In genomic region chr16:22352119-22352518, GRCh38 we compare ENCODE assay signal across 2 cellular contexts.
TF ChIP-seq lines count a peak whose summit lies in the region.

No MANE protein-coding gene starts in this region.

TF ChIP-seq in HepG2, 621 proteins besides CTCF, POLR2A, EP300 and RAD21:
- no peak for TF ChIP-seq AKNA (CRISPR knock-in tag; IDR thresholded peaks at IDR 0.05; ENCODE audit: borderline replicate concordance)
- no peak for TF ChIP-seq SCMH1 (CRISPR knock-in tag; IDR thresholded peaks at IDR 0.05; ENCODE audit: borderline replicate concordance)
- 0 out of 2 replicates have a peak, but pooled peaks have one; percentile 8 for TF ChIP-seq ZNF33A (CRISPR knock-in tag; IDR thresholded peaks at IDR 0.05; ENCODE audit: borderline replicate concordance)
- peak; percentile 22 for TF ChIP-seq TEAD3 (CRISPR knock-in tag; optimal IDR thresholded peaks at IDR 0.05; ENCODE audit: borderline replicate concordance)
- no peak for TF ChIP-seq ZNF256 (CRISPR knock-in tag; conservative IDR thresholded peaks at IDR 0.05)
- TF ChIP-seq MEF2D (CRISPR knock-in tag; IDR thresholded peaks at IDR 0.05), result no peak
- TF ChIP-seq GATAD2A (CRISPR knock-in tag; IDR thresholded peaks at IDR 0.05), result no peak
- TF ChIP-seq ZNF18 (CRISPR knock-in tag; IDR thresholded peaks at IDR 0.05; ENCODE audit: insufficient replicate concordance), result peak; percentile 18
- no peak for TF ChIP-seq DMTF1 (CRISPR knock-in tag; IDR thresholded peaks at IDR 0.05)
- no peak for TF ChIP-seq DRAP1 (CRISPR knock-in tag; IDR thresholded peaks at IDR 0.05)
- TF ChIP-seq FOXJ3 (CRISPR knock-in tag; IDR thresholded peaks at IDR 0.05; ENCODE audit: borderline replicate concordance), result no peak
- peak; percentile 15 for TF ChIP-seq PRPF4 (IDR thresholded peaks at IDR 0.05; ENCODE audit: low read depth, low read length, poor library complexity, severe bottlenecking)
- no peak for TF ChIP-seq GZF1 (CRISPR knock-in tag; IDR thresholded peaks at IDR 0.05)
- no peak for TF ChIP-seq ZNF773 (CRISPR knock-in tag; IDR thresholded peaks at IDR 0.05; ENCODE audit: borderline replicate concordance)

TF ChIP-seq in K562, 482 proteins besides CTCF, POLR2A, EP300 and RAD21:
- TF ChIP-seq GABPA (tag; conservative IDR thresholded peaks at IDR 0.05; ENCODE audit: low read depth) (no peak), SMARCA5 (IDR thresholded peaks at IDR 0.05) (no peak), ZNF518B (CRISPR knock-in tag; IDR thresholded peaks at IDR 0.05) (no peak), TSHZ1 (CRISPR knock-in tag; IDR thresholded peaks at IDR 0.05) (no peak), RBBP5 (IDR thresholded peaks at IDR 0.05; ENCODE audit: borderline replicate concordance, insufficient read depth, low read length, poor library complexity, severe bottlenecking) (no peak), FUS (optimal IDR thresholded peaks at IDR 0.05; ENCODE audit: low read depth, low read length) (no peak), ILF3 (IDR thresholded peaks at IDR 0.05; ENCODE audit: borderline replicate concordance) (no peak), CC2D1A (IDR thresholded peaks at IDR 0.05) (no peak), L3MBTL2 (IDR thresholded peaks at IDR 0.05) (no peak), E2F1 (CRISPR knock-in tag; IDR thresholded peaks at IDR 0.05) (no peak), FOS (IDR thresholded peaks at IDR 0.05; ENCODE audit: extremely low read depth, insufficient read length) (no peak), RBM15 (IDR thresholded peaks at IDR 0.05; ENCODE audit: insufficient read depth, low read length) (no peak)
